21 cellular contexts compared by ENCODE assay signal in genomic region chr3:23594066-23594465, GRCh38.
"Had no signal": no experiment of that assay in that cellular context is flagged by ENCODE, and none has a peak within 500 bp of the region (broad histone marks: within the 10 kb centered on the region; RNA-seq: fewer than 3 reads in every experiment).

No MANE protein-coding gene starts in this region.

- ATAC-seq: activated T-cell treated with anti-CD3 and anti-CD28 coated beads, Interleukin-2, amount 50 U/mL, for 72 hours; foreskin keratinocyte; right cardiac atrium; T-helper 17 cell had no signal

- H3K9me3 Mint-ChIP-seq: activated CD4-positive, alpha-beta memory T cell treated with anti-CD3 and anti-CD28 coated beads for 36 hours had no signal

- H3K27ac Mint-ChIP-seq: activated CD4-positive, alpha-beta memory T cell treated with anti-CD3 and anti-CD28 coated beads for 36 hours; activated naive CD4-positive, alpha-beta T cell treated with anti-CD3 and anti-CD28 coated beads, Interleukin-2, amount 10 ng/mL, durations not matched to agents 7 days and 5 days; endodermal cell; stimulated activated naive CD8-positive, alpha-beta T cell treated with anti-CD3 and anti-CD28 coated beads, Interleukin-15, Interleukin-2, amounts not matched to agents 100 ng/mL and 50 ng/mL, for 24 hours; T-helper 17 cell had no signal

- FAIRE-seq: bronchial epithelial cell had no signal

- DNase-seq: activated CD4-positive, alpha-beta memory T cell treated with anti-CD3 and anti-CD28 coated beads for 36 hours; activated CD4-positive, alpha-beta T cell treated with anti-CD3 and anti-CD28 coated beads for 48 hours; activated effector memory CD4-positive, alpha-beta T cell treated with Interleukin-2 at 50 U/mL for 16 hours; activated naive CD4-positive, alpha-beta T cell treated with anti-CD3 and anti-CD28 coated beads, Interleukin-2, amount 10 ng/mL, durations not matched to agents 7 days and 5 days; activated T-cell treated with anti-CD3 and anti-CD28 coated beads, Interleukin-2, amount 50 U/mL, for 72 hours; aorta; cortex of kidney; endodermal cell; foreskin keratinocyte; left ventricle myocardium inferior; mammary epithelial cell; nephron progenitor cell; right cardiac atrium; stimulated activated CD4-positive, alpha-beta T cell treated with anti-CD3 and anti-CD28 coated beads, Interleukin-12 subunit alpha, Interleukin-12 subunit beta, amount 100 ng/mL, for 4 hours; stimulated activated CD4-positive, alpha-beta T cell treated with anti-CD3 and anti-CD28 coated beads, Interleukin-4, amount 100 ng/mL, for 4 hours; SW 1271; T-helper 17 cell; tibial artery had no signal

- H3K27ac ChIP-seq: foreskin keratinocyte, left ventricle myocardium inferior, parathyroid adenoma, tibial artery had no signal

- H3K27me3 Mint-ChIP-seq: activated naive CD4-positive, alpha-beta T cell treated with anti-CD3 and anti-CD28 coated beads, Interleukin-2, amount 10 ng/mL, durations not matched to agents 7 days and 5 days; stimulated activated naive CD8-positive, alpha-beta T cell treated with anti-CD3 and anti-CD28 coated beads, Interleukin-15, Interleukin-2, amounts not matched to agents 100 ng/mL and 50 ng/mL, for 24 hours; T-helper 17 cell had no signal

- H3K4me3 Mint-ChIP-seq: activated CD4-positive, alpha-beta memory T cell treated with anti-CD3 and anti-CD28 coated beads for 36 hours; activated naive CD4-positive, alpha-beta T cell treated with anti-CD3 and anti-CD28 coated beads, Interleukin-2, amount 10 ng/mL, durations not matched to agents 7 days and 5 days; activated T-cell treated with anti-CD3 and anti-CD28 coated beads, Interleukin-2, amount 50 U/mL, for 72 hours; endodermal cell; nephron progenitor cell; stimulated activated naive CD8-positive, alpha-beta T cell treated with anti-CD3 and anti-CD28 coated beads, Interleukin-15, Interleukin-2, amounts not matched to agents 100 ng/mL and 50 ng/mL, for 24 hours; T-helper 17 cell had no signal

- H3K27me3 ChIP-seq: foreskin keratinocyte, tibial artery had no signal

- H3K4me3 ChIP-seq: left ventricle myocardium inferior, tibial artery had no signal

- H3K4me1 Mint-ChIP-seq: activated naive CD4-positive, alpha-beta T cell treated with anti-CD3 and anti-CD28 coated beads, Interleukin-2, amount 10 ng/mL, durations not matched to agents 7 days and 5 days; endodermal cell; T-helper 17 cell had no signal

- H3K9me3 ChIP-seq: left ventricle myocardium inferior, tibial artery had no signal

- H3K4me1 ChIP-seq: foreskin keratinocyte, parathyroid adenoma, tibial artery had no signal

- H3K36me3 Mint-ChIP-seq: activated CD4-positive, alpha-beta memory T cell treated with anti-CD3 and anti-CD28 coated beads for 36 hours; activated naive CD4-positive, alpha-beta T cell treated with anti-CD3 and anti-CD28 coated beads, Interleukin-2, amount 10 ng/mL, durations not matched to agents 7 days and 5 days had no signal
